23 cellular contexts compared by ENCODE assay signal in genomic region chr1:228095161-228095560, GRCh38. TPM values are rescaled to one million over a fixed set of nuclear protein-coding genes. Genes with fewer than 3 reads are reported as not detected.
DNase-seq lines count a peak whose midpoint lies in the region; ATAC-seq and TF ChIP-seq lines count a peak whose summit lies in the region.
"Had no signal": no experiment of that assay in that cellular context is flagged by ENCODE, and none has a peak within 500 bp of the region (broad histone marks: within the 10 kb centered on the region; RNA-seq: fewer than 3 reads in every experiment).

No MANE protein-coding gene starts in this region.

- no peak for DNase-seq in CD4-positive, alpha-beta memory T cell
- peak; percentile 25 for DNase-seq in D341Med (ENCODE audit: low spot score)
- peak; percentile 26 for DNase-seq in chondrocyte (ENCODE audit: low spot score)
- DNase-seq in cerebellar nuclear complex (lab: John Stamatoyannopoulos, UW) = no peak
- DNase-seq: activated CD4-positive, alpha-beta T cell treated with anti-CD3 and anti-CD28 coated beads, Interleukin-2, amount 50 U/mL, for 4 hours; AML-193; amniotic stem cell; effector CD4-positive, alpha-beta T cell; GDM1; H9; left ventricle myocardium inferior; NCI-H1417 treated with DMSO at 0.1 percent for 48 hours; NCI-H526; nucleus accumbens; SHP77; stimulated activated naive CD4-positive, alpha-beta T cell treated with Interleukin-2 at 50 U/mL for 16 hours; WERI-Rb-1 had no signal

- H3K27ac Mint-ChIP-seq in CD4-positive, alpha-beta memory T cell = peak overlapping the region in 5 of 7 donors; percentile 47 to 90 (median 64)
- H3K27ac Mint-ChIP-seq in chondrocyte (ENCODE audit: unreplicated experiment) = no peak overlapping the region
- H3K27ac Mint-ChIP-seq: activated T-helper 1 cell treated with anti-CD3 and anti-CD28 coated beads, Interleukin-12 subunit alpha, Interleukin-12 subunit beta, Interleukin-2, Interleukin-4 antibody, amounts not matched to agents 30 ng/mL and 10 ng/mL and 1 ng/mL, durations not matched to agents 14 hours and 24 hours and 36 hours had no signal

- no peaks in the 10 kb centered on the region for H3K27me3 ChIP-seq in CD4-positive, alpha-beta memory T cell (ENCODE audit: insufficient read depth, low read length)
- no peaks in the 10 kb centered on the region for H3K27me3 ChIP-seq in neutrophil
- H3K27me3 ChIP-seq: right atrium auricular region had no signal

- peaks cover 49 to 75% of the 10 kb centered on the region in 2 donors for H3K36me3 Mint-ChIP-seq in CD4-positive, alpha-beta memory T cell
- peaks cover 21% of the 10 kb centered on the region for H3K36me3 Mint-ChIP-seq in chondrocyte (ENCODE audit: low read depth)

- peak overlapping the region in 3 of 8 donors; percentile 15 to 29 (median 24) for H3K4me3 Mint-ChIP-seq in CD4-positive, alpha-beta memory T cell
- no peak overlapping the region for H3K4me3 Mint-ChIP-seq in chondrocyte (ENCODE audit: unreplicated experiment)
- H3K4me3 Mint-ChIP-seq: activated T-helper 1 cell treated with anti-CD3 and anti-CD28 coated beads, Interleukin-12 subunit alpha, Interleukin-12 subunit beta, Interleukin-2, Interleukin-4 antibody, amounts not matched to agents 30 ng/mL and 10 ng/mL and 1 ng/mL, durations not matched to agents 14 hours and 24 hours and 36 hours; H9; type B pancreatic cell had no signal

- intact Hi-C loops in CD4-positive, alpha-beta memory T cell (cut with micrococcal nuclease) = no loop called here

- peaks cover 0 to 10% of the 10 kb centered on the region in 2 donors for H3K9me3 ChIP-seq in CD4-positive, alpha-beta memory T cell (ENCODE audit: control insufficient read depth in 1 of 2, low read length in 2 of 2)
- no peaks in the 10 kb centered on the region for H3K9me3 ChIP-seq in neutrophil

- peaks cover 44% of the 10 kb centered on the region for H3K4me1 ChIP-seq in CD4-positive, alpha-beta memory T cell (ENCODE audit: insufficient read depth, low read length)
- peaks cover 31% of the 10 kb centered on the region in 2 experiments for H3K4me1 ChIP-seq in neutrophil (ENCODE audit: control insufficient read depth in 1 of 2, insufficient read depth in 1 of 2, low read depth in 1 of 2, low read length in 1 of 2)

- TF ChIP-seq CTCF in chondrocyte (IDR thresholded peaks at IDR 0.05) = no peak
- TF ChIP-seq CTCF in neutrophil (IDR thresholded peaks at IDR 0.05) = no peak

- peaks cover 0 to 13% (median 10%) of the 10 kb centered on the region in 8 donors for H3K9me3 Mint-ChIP-seq in CD4-positive, alpha-beta memory T cell
- H3K9me3 Mint-ChIP-seq in chondrocyte (ENCODE audit: low read depth) = peaks cover 7% of the 10 kb centered on the region
- H3K9me3 Mint-ChIP-seq: type B pancreatic cell had no signal

- no peaks in the 10 kb centered on the region for H3K27me3 Mint-ChIP-seq in CD4-positive, alpha-beta memory T cell
- H3K27me3 Mint-ChIP-seq in chondrocyte (ENCODE audit: low read depth) = no peaks in the 10 kb centered on the region
- H3K27me3 Mint-ChIP-seq: type B pancreatic cell had no signal

- peaks cover 45% of the 10 kb centered on the region for H3K36me3 ChIP-seq in CD4-positive, alpha-beta memory T cell (ENCODE audit: insufficient read depth, low read length)
- peaks cover 45% of the 10 kb centered on the region for H3K36me3 ChIP-seq in neutrophil

- H3K4me1 Mint-ChIP-seq in CD4-positive, alpha-beta memory T cell = peaks cover 29 to 83% (median 56%) of the 10 kb centered on the region in 4 donors
- H3K4me1 Mint-ChIP-seq in chondrocyte (ENCODE audit: low read depth) = peaks cover 36% of the 10 kb centered on the region

- H3K4me3 ChIP-seq in CD4-positive, alpha-beta memory T cell (ENCODE audit: low read length in 2 of 2) = no peak overlapping the region
- no peak overlapping the region for H3K4me3 ChIP-seq in neutrophil (ENCODE audit: low read depth in 1 of 2, low read length in 1 of 2)
- H3K4me3 ChIP-seq: left ventricle myocardium inferior, right atrium auricular region had no signal

- POLR2A ChIA-PET in CD4-positive, alpha-beta memory T cell (lab: Charles Lee; ENCODE audit: partially characterized antibody) = interaction anchor here (0.7 to 12.8 kb wide), 2 partner anchors 9 to 208 kb away, joined by 4 to 146 read pairs; partner anchors contain the start of gene ARF1

- CTCF ChIA-PET in CD4-positive, alpha-beta memory T cell (lab: Charles Lee; ENCODE audit: partially characterized antibody) = no interaction called here

- no peak overlapping the region for H3K27ac ChIP-seq in CD4-positive, alpha-beta memory T cell (ENCODE audit: low read depth, low read length)
- H3K27ac ChIP-seq in neutrophil = peak overlapping the region; percentile 11
- H3K27ac ChIP-seq: left ventricle myocardium inferior, right atrium auricular region, WERI-Rb-1 had no signal

- no peak for ATAC-seq in HG02981 (IDR thresholded peaks at IDR 0.05; ENCODE audit: unreplicated experiment)
- ATAC-seq in GM21528 (IDR thresholded peaks at IDR 0.05; ENCODE audit: low FRiP score, unreplicated experiment) = no peak

RNA-seq across cellular contexts. Expression of gene C1orf35, which starts 8.0 kb away (rescaled TPM):
- total RNA-seq in CD4-positive, alpha-beta memory T cell = 10 to 100 TPM; 28.5 to 30.7 TPM
- polyA plus RNA-seq in CD4-positive, alpha-beta memory T cell = 10 to 100 TPM; 16.4 to 20.0 TPM
- 12.9 to 15.1 TPM (median 13.3 TPM) in 3 replicates for total RNA-seq in chondrocyte

RNA-seq across cellular contexts. Expression of gene ARF1, which starts 12.7 kb away (rescaled TPM):
- 100 to 1,000 TPM; 265 to 270 TPM for total RNA-seq in CD4-positive, alpha-beta memory T cell
- 100 to 1,000 TPM; 493 to 600 TPM for polyA plus RNA-seq in CD4-positive, alpha-beta memory T cell
- 339 to 392 TPM (median 351 TPM) in 3 replicates for total RNA-seq in chondrocyte

RNA-seq across cellular contexts. Expression of gene MRPL55, which starts 13.9 kb away (rescaled TPM):
- 10 to 100 TPM; 57.8 to 64.5 TPM for total RNA-seq in CD4-positive, alpha-beta memory T cell
- polyA plus RNA-seq in CD4-positive, alpha-beta memory T cell = 100 to 1,000 TPM; 108 to 157 TPM
- 45.4 to 75.6 TPM (median 48.6 TPM) in 3 replicates for total RNA-seq in chondrocyte

RNA-seq across cellular contexts. Expression of gene GUK1, which starts 44.9 kb away (rescaled TPM):
- 100 to 1,000 TPM; 179 to 185 TPM for total RNA-seq in CD4-positive, alpha-beta memory T cell
- 100 to 1,000 TPM; 382 to 488 TPM for polyA plus RNA-seq in CD4-positive, alpha-beta memory T cell
- total RNA-seq in chondrocyte = 155 to 196 TPM (median 189 TPM) in 3 replicates

RNA-seq across cellular contexts. Expression of gene GJC2, which starts 54.6 kb away (rescaled TPM):
- under 1 TPM; 0.61 to 0.80 TPM for total RNA-seq in CD4-positive, alpha-beta memory T cell
- polyA plus RNA-seq in CD4-positive, alpha-beta memory T cell = not detected
- total RNA-seq in chondrocyte = 1.5 to 2.0 TPM (median 1.8 TPM) in 3 replicates

Comparison
In these comparisons a context has a peak if more than half of its experiments do, and no peak if none do; other contexts are left out.
1. DNase-seq: peak in D341Med (single experiment) and chondrocyte (single experiment); none in CD4-positive, alpha-beta memory T cell (0 of 5) and cerebellar nuclear complex (0 of 2).